Comparison of ENCODE assay signal across 26 cellular contexts in the genomic region with DNA sequence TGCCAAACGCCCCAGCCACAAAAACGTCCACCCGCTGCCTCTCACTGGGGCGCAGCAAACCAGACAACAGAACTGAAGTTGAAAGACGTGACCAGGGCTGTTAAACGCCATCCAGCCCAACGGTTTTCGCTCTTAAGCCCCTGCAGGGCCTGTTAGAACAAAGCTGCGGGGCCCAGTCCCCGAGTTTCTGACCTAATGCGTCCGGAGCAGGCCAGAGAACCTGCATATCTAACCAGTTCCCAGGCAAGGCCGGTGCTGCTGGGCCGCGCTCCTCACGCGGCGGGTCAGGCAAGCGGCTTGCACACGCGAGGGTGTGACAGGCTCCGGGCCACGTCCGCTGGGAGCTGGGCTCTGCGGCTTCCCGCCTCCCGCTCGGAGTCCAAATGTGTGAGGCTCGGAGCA.
DNase-seq lines count a peak whose midpoint lies in the region; ATAC-seq and TF ChIP-seq lines count a peak whose summit lies in the region.
"Had no signal": no experiment of that assay in that cellular context is flagged by ENCODE, and none has a peak within 500 bp of the region (broad histone marks: within the 10 kb centered on the region; RNA-seq: fewer than 3 reads in every experiment).

No MANE protein-coding gene starts in this region.

- DNase-seq in cardiac fibroblast (ENCODE audit: low read depth in 2 of 2), result peak; percentile 2 to 3
- peak; percentile 63 for DNase-seq in neural progenitor cell (ENCODE audit: low spot score)
- no peak for DNase-seq in T-helper 17 cell
- no peak for DNase-seq in KBM-7
- DNase-seq: activated CD4-positive, alpha-beta memory T cell treated with anti-CD3 and anti-CD28 coated beads, Interleukin-2, amount 10 ng/mL, durations not matched to agents 7 days and 5 days; activated CD4-positive, CD25-positive, alpha-beta regulatory T cell treated with anti-CD3 and anti-CD28 coated beads, Interleukin-2, amount 50 U/mL, for 72 hours; activated CD8-positive, alpha-beta memory T cell treated with anti-CD3 and anti-CD28 coated beads, Interleukin-2, amount 50 U/mL, for 48 hours; activated naive CD4-positive, alpha-beta T cell treated with anti-CD3 and anti-CD28 coated beads, Interleukin-2, amount 10 ng/mL, durations not matched to agents 7 days and 5 days; cortex of kidney; esophagus squamous epithelium; foreskin melanocyte; GDM1; left cardiac atrium; mesendoderm; MV-4-11; NCI-H2171; NCI-H526; NK-92 treated with Interleukin-12 subunit alpha and Interleukin-12 subunit beta, amount 100 ng/mL, for 24 hours; Peyer's patch; SIG-M5; stimulated activated naive CD4-positive, alpha-beta T cell treated with Interleukin-2 at 50 U/mL for 16 hours had no signal

- peak overlapping the region; percentile 56 for H2AFZ ChIP-seq in neural progenitor cell (replicated peaks)

- H3K27ac Mint-ChIP-seq in neural progenitor cell (peak overlapping the region; percentile 95), T-helper 17 cell (no peak overlapping the region)
- H3K27ac Mint-ChIP-seq: activated CD4-positive, alpha-beta memory T cell treated with anti-CD3 and anti-CD28 coated beads, Interleukin-2, amount 10 ng/mL, durations not matched to agents 7 days and 5 days; activated naive CD4-positive, alpha-beta T cell treated with anti-CD3 and anti-CD28 coated beads, Interleukin-2, amount 10 ng/mL, durations not matched to agents 7 days and 5 days had no signal

- no peak overlapping the region for H3K4me3 ChIP-seq in BLaER1 treated with 17β-estradiol and CSF1 and Interleukin-3, amounts not matched to agents 10 nM and 100 nM
- H3K4me3 ChIP-seq in HUES6 (ENCODE audit: low read depth, low read length) (no peak overlapping the region), cardiac fibroblast (replicated peaks in 1 of 2; ENCODE audit: low read depth in 2 of 2, low read length in 2 of 2) (no peak overlapping the region), neural progenitor cell (no peak overlapping the region)
- H3K4me3 ChIP-seq: esophagus squamous epithelium, Peyer's patch, prostate gland, thoracic aorta had no signal

- in situ Hi-C loops in KBM-7 (cut with MboI; ENCODE audit: low pct_unique_long_range_greater_than_20kb, low sequenced_read_pairs), result no loop called here

- TF ChIP-seq CTCF in cardiac fibroblast (IDR thresholded peaks at IDR 0.05; ENCODE audit: low read depth, low read length) (no peak), neural progenitor cell (IDR thresholded peaks at IDR 0.05) (no peak)

- no peak overlapping the region for H3K27ac ChIP-seq in BLaER1 treated with 17β-estradiol and CSF1 and Interleukin-3, amounts not matched to agents 10 nM and 100 nM
- H3K27ac ChIP-seq in HUES6 (ENCODE audit: low read depth, low read length) (0 out of 2 replicates have a peak overlapping the region, but pooled peaks have one; percentile 33), neural progenitor cell (peak overlapping the region; percentile 81)
- H3K27ac ChIP-seq: esophagus squamous epithelium, Peyer's patch, prostate gland, thoracic aorta had no signal

- ATAC-seq in T-helper 17 cell (no peak), HG03095 (IDR thresholded peaks at IDR 0.05; ENCODE audit: unreplicated experiment) (no peak)

- no peaks in the 10 kb centered on the region for H3K79me2 ChIP-seq in neural progenitor cell (ENCODE audit: low read depth)

- peak overlapping the region in 9 of 11 experiments; percentile 15 to 82 (median 67); a peak in 16 of 22 replicates for H3K4me2 ChIP-seq in BLaER1 treated with 17β-estradiol and CSF1 and Interleukin-3, amounts not matched to agents 10 nM and 100 nM
- H3K4me2 ChIP-seq in neural progenitor cell, result peak overlapping the region; percentile 50

- H3K36me3 Mint-ChIP-seq in neural progenitor cell (no peaks in the 10 kb centered on the region), T-helper 17 cell (ENCODE audit: low read depth) (no peaks in the 10 kb centered on the region)
- H3K36me3 Mint-ChIP-seq: activated naive CD4-positive, alpha-beta T cell treated with anti-CD3 and anti-CD28 coated beads, Interleukin-2, amount 10 ng/mL, durations not matched to agents 7 days and 5 days had no signal

- peaks cover 10% of the 10 kb centered on the region for H3K9me3 Mint-ChIP-seq in neural progenitor cell

- H3F3A ChIP-seq in neural progenitor cell (ENCODE audit: low read depth), result peaks cover 26% of the 10 kb centered on the region

- H3K4me1 ChIP-seq in BLaER1 treated with 17β-estradiol and CSF1 and Interleukin-3, amounts not matched to agents 10 nM and 100 nM, result peaks cover 9 to 34% (median 25%) of the 10 kb centered on the region in 10 experiments; a peak in 19 of 20 replicates
- H3K4me1 ChIP-seq in HUES6 (ENCODE audit: control insufficient read depth, insufficient read depth, low read length) (peaks cover 14% of the 10 kb centered on the region), neural progenitor cell (peaks cover 29% of the 10 kb centered on the region)
- H3K4me1 ChIP-seq: Peyer's patch, prostate gland had no signal

- no peaks in the 10 kb centered on the region for H3K27me3 ChIP-seq in BLaER1 treated with 17β-estradiol and CSF1 and Interleukin-3, amounts not matched to agents 10 nM and 100 nM
- peaks cover under 1% of the 10 kb centered on the region; the same call in 1 of the 2 replicates for H3K27me3 ChIP-seq in HUES6 (ENCODE audit: control insufficient read depth, insufficient read depth, low read length)
- no peaks in the 10 kb centered on the region for H3K27me3 ChIP-seq in neural progenitor cell
- H3K27me3 ChIP-seq: Peyer's patch had no signal

- H3K9ac ChIP-seq in BLaER1 treated with 17β-estradiol and CSF1 and Interleukin-3, amounts not matched to agents 10 nM and 100 nM, result peak overlapping the region in 2 of 11 experiments; percentile 11 to 28; a peak in 1 of 22 replicates
- H3K9ac ChIP-seq in HUES6 (ENCODE audit: low read length) (no peak overlapping the region), neural progenitor cell (no peak overlapping the region)

- H4K20me1 ChIP-seq in BLaER1 treated with 17β-estradiol and CSF1 and Interleukin-3, amounts not matched to agents 10 nM and 100 nM, result no peaks in the 10 kb centered on the region
- no peaks in the 10 kb centered on the region for H4K20me1 ChIP-seq in neural progenitor cell (ENCODE audit: low read depth)

- H3K4me3 Mint-ChIP-seq in neural progenitor cell (no peak overlapping the region), T-helper 17 cell (no peak overlapping the region)
- H3K4me3 Mint-ChIP-seq: activated CD4-positive, alpha-beta memory T cell treated with anti-CD3 and anti-CD28 coated beads, Interleukin-2, amount 10 ng/mL, durations not matched to agents 7 days and 5 days; activated naive CD4-positive, alpha-beta T cell treated with anti-CD3 and anti-CD28 coated beads, Interleukin-2, amount 10 ng/mL, durations not matched to agents 7 days and 5 days had no signal

- H3K4me1 Mint-ChIP-seq in neural progenitor cell (peaks cover 42% of the 10 kb centered on the region), T-helper 17 cell (peaks cover 2% of the 10 kb centered on the region)
- H3K4me1 Mint-ChIP-seq: activated CD4-positive, alpha-beta memory T cell treated with anti-CD3 and anti-CD28 coated beads, Interleukin-2, amount 10 ng/mL, durations not matched to agents 7 days and 5 days; activated naive CD4-positive, alpha-beta T cell treated with anti-CD3 and anti-CD28 coated beads, Interleukin-2, amount 10 ng/mL, durations not matched to agents 7 days and 5 days had no signal

- H3K27me3 Mint-ChIP-seq in neural progenitor cell (ENCODE audit: insufficient read depth, low read depth), result peaks cover 6% of the 10 kb centered on the region
- peaks cover 14% of the 10 kb centered on the region for H3K27me3 Mint-ChIP-seq in T-helper 17 cell
- H3K27me3 Mint-ChIP-seq: activated CD4-positive, alpha-beta memory T cell treated with anti-CD3 and anti-CD28 coated beads, Interleukin-2, amount 10 ng/mL, durations not matched to agents 7 days and 5 days; activated naive CD4-positive, alpha-beta T cell treated with anti-CD3 and anti-CD28 coated beads, Interleukin-2, amount 10 ng/mL, durations not matched to agents 7 days and 5 days had no signal

- no peaks in the 10 kb centered on the region for H3K36me3 ChIP-seq in BLaER1 treated with 17β-estradiol and CSF1 and Interleukin-3, amounts not matched to agents 10 nM and 100 nM
- no peaks in the 10 kb centered on the region for H3K36me3 ChIP-seq in HUES6 (ENCODE audit: control insufficient read depth, insufficient read depth, low read length)
- no peaks in the 10 kb centered on the region for H3K36me3 ChIP-seq in neural progenitor cell
- H3K36me3 ChIP-seq: esophagus squamous epithelium, Peyer's patch, prostate gland, thoracic aorta had no signal

- H3K9me3 ChIP-seq in BLaER1 treated with 17β-estradiol and CSF1 and Interleukin-3, amounts not matched to agents 10 nM and 100 nM (replicated peaks in 1 of 11), result peaks cover under 1 to 16% (median 8%) of the 10 kb centered on the region in 11 experiments
- H3K9me3 ChIP-seq in HUES6 (ENCODE audit: control insufficient read depth, insufficient read depth, low read depth, low read length) (peaks cover 6% of the 10 kb centered on the region), neural progenitor cell (ENCODE audit: low read depth) (no peaks in the 10 kb centered on the region), T-helper 17 cell (ENCODE audit: control insufficient read depth, low read length, poor library complexity, severe bottlenecking) (no peaks in the 10 kb centered on the region)
- H3K9me3 ChIP-seq: prostate gland, thoracic aorta had no signal

Comparison
In these comparisons a context has a peak if more than half of its experiments do, and no peak if none do; other contexts are left out.
1. H3K27ac ChIP-seq: peak in HUES6 (single experiment) and neural progenitor cell (single experiment); none in BLaER1 treated with 17β-estradiol and CSF1 and Interleukin-3, amounts not matched to agents 10 nM and 100 nM (0 of 11).
2. DNase-seq: peak in cardiac fibroblast (2 of 2) and neural progenitor cell (single experiment); none in T-helper 17 cell (0 of 3) and KBM-7 (single experiment).